Comparison of ENCODE assay signal across 17 cellular contexts in the genomic region with DNA sequence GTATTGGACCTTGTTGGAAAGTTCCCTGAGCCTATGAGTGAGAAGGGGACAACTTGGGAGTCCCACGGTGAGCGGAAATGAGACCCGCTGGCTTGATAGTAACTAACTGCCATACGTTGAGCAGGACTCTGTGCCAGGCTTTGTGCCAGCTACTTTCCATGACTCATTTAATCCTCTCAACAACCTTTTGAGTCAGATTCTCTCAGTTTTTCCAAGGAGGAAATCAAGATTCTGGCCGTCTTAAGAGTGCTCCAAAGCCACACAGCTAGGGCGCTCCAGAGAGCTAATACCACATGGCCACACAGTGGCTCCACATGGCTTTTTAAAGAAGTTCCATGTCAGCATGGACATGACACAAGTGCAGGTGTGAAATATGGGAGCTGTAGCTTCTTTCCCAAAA. TPM values are rescaled to one million over a fixed set of nuclear protein-coding genes. Genes with fewer than 3 reads are reported as not detected.
DNase-seq lines count a peak whose midpoint lies in the region; ATAC-seq and TF ChIP-seq lines count a peak whose summit lies in the region.
"Had no signal": no experiment of that assay in that cellular context is flagged by ENCODE, and none has a peak within 500 bp of the region (broad histone marks: within the 10 kb centered on the region; RNA-seq: fewer than 3 reads in every experiment).

No MANE protein-coding gene starts in this region.

- H3K9me3 ChIP-seq in left ventricle myocardium inferior (replicated peaks) (no peaks in the 10 kb centered on the region), colonic mucosa (no peaks in the 10 kb centered on the region)
- H3K9me3 ChIP-seq: pancreas, suprapubic skin had no signal

- peaks cover 39% of the 10 kb centered on the region for H3K36me3 ChIP-seq in left ventricle myocardium inferior
- peaks cover 4% of the 10 kb centered on the region for H3K36me3 ChIP-seq in colonic mucosa
- H3K36me3 ChIP-seq: pancreas had no signal

- no peak for DNase-seq in left cardiac atrium
- no peak for DNase-seq in left ventricle myocardium inferior
- DNase-seq in LHCN-M2 (ENCODE audit: low read depth) = peak; percentile 17
- peak; percentile 18 for DNase-seq in choroid plexus epithelial cell (ENCODE audit: low read depth)
- DNase-seq in pulmonary artery endothelial cell (ENCODE audit: low read depth, low spot score) = peak; percentile 44
- no peak for DNase-seq in colonic mucosa
- DNase-seq: activated T-cell treated with anti-CD3 and anti-CD28 coated beads, Interleukin-2, amount 50 U/mL, for 48 hours; aorta; effector CD4-positive, alpha-beta T cell; KG1; NCI-H146; NCI-H446 treated with DMSO at 0.1 percent for 48 hours; pancreas; spleen had no signal

- ATAC-seq in left cardiac atrium = peak; percentile 14 to 34
- no peak for ATAC-seq in GM21528 (IDR thresholded peaks at IDR 0.05; ENCODE audit: low FRiP score, unreplicated experiment)
- no peak for ATAC-seq in GM19023 (IDR thresholded peaks at IDR 0.05; ENCODE audit: unreplicated experiment)

- TF ChIP-seq CTCF in left ventricle myocardium inferior (IDR thresholded peaks at IDR 0.05; ENCODE audit: borderline replicate concordance) (no peak), choroid plexus epithelial cell (conservative IDR thresholded peaks at IDR 0.05; ENCODE audit: low read depth, low read length) (no peak), colonic mucosa (IDR thresholded peaks at IDR 0.05) (no peak)

- no peak overlapping the region for H3K9ac ChIP-seq in colonic mucosa (ENCODE audit: low read depth in 2 of 2, low read length in 2 of 2)

- H3K27ac ChIP-seq in left ventricle myocardium inferior (replicated peaks) (no peak overlapping the region), colonic mucosa (no peak overlapping the region)
- H3K27ac ChIP-seq: pancreas, suprapubic skin had no signal

- no peak overlapping the region for H3K4me3 ChIP-seq in left ventricle myocardium inferior
- H3K4me3 ChIP-seq in choroid plexus epithelial cell (ENCODE audit: low read depth, low read length) = no peak overlapping the region
- no peak overlapping the region for H3K4me3 ChIP-seq in colonic mucosa
- H3K4me3 ChIP-seq: pancreas, spleen, suprapubic skin had no signal

- H3K4me1 ChIP-seq in left ventricle myocardium inferior = no peaks in the 10 kb centered on the region
- H3K4me1 ChIP-seq in colonic mucosa = no peaks in the 10 kb centered on the region
- H3K4me1 ChIP-seq: pancreas, suprapubic skin had no signal

- intact Hi-C loops in left cardiac atrium (cut with DNase I) = loop anchor here in 1 of 2 donors (10.0 kb wide), 1 partner anchor 258 kb away; no protein-coding TSS in a partner anchor
- intact Hi-C loops in left ventricle myocardium inferior (cut with micrococcal nuclease) = no loop called here
- intact Hi-C loops in colonic mucosa (cut with DNase I) = no loop called here

- H3K27me3 ChIP-seq in left ventricle myocardium inferior (ENCODE audit: low read depth) (no peaks in the 10 kb centered on the region), colonic mucosa (no peaks in the 10 kb centered on the region)
- H3K27me3 ChIP-seq: pancreas, spleen, suprapubic skin had no signal

RNA-seq across cellular contexts. Expression of a gene that starts 55.7 kb away (rescaled TPM):
- total RNA-seq in left cardiac atrium = 10 to 100 TPM; 10.6 to 18.1 TPM
- total RNA-seq in left ventricle myocardium inferior = 7.0 TPM
- 14.3 and 17.5 TPM in 2 replicates for total RNA-seq in LHCN-M2 (2014; rRNA removed)
- 4.4 TPM for polyA plus RNA-seq in LHCN-M2 (2012)
- total RNA-seq in pulmonary artery endothelial cell = 14.6 and 16.6 TPM in 2 replicates
- total RNA-seq in colonic mucosa = 10 to 100 TPM in 1 of 2 donors, 1 to 10 TPM in 1; 9.5 to 14.0 TPM

Comparison
In these comparisons a context has a peak if more than half of its experiments do, and no peak if none do; other contexts are left out.
1. ATAC-seq: peak in left cardiac atrium (2 of 2); none in GM21528 (single experiment) and GM19023 (single experiment).
2. DNase-seq: peak in LHCN-M2 (single experiment), choroid plexus epithelial cell (single experiment) and pulmonary artery endothelial cell (single experiment); none in left cardiac atrium (single experiment), left ventricle myocardium inferior (single experiment) and colonic mucosa (single experiment).